Comparison of ENCODE assay signal across 36 cellular contexts in genomic region chr1:227996187-227996950, GRCh38. TPM values are rescaled to one million over a fixed set of nuclear protein-coding genes. Genes with fewer than 3 reads are reported as not detected.
DNase-seq lines count a peak whose midpoint lies in the region; ATAC-seq and TF ChIP-seq lines count a peak whose summit lies in the region.
"Had no signal": no experiment of that assay in that cellular context is flagged by ENCODE, and none has a peak within 500 bp of the region (broad histone marks: within the 10 kb centered on the region; RNA-seq: fewer than 3 reads in every experiment).

No MANE protein-coding gene starts in this region.

- no peak overlapping the region for H3K4me3 Mint-ChIP-seq in activated CD8-positive, alpha-beta T cell treated with anti-CD3 and anti-CD28 coated beads, Interleukin-2, amount 10 ng/mL, durations not matched to agents 7 days and 5 days
- H3K4me3 Mint-ChIP-seq in activated CD8-positive, alpha-beta T cell treated with anti-CD3 and anti-CD28 coated beads for 36 hours = no peak overlapping the region
- H3K4me3 Mint-ChIP-seq: activated naive CD8-positive, alpha-beta T cell treated with anti-CD3 and anti-CD28 coated beads, Interleukin-2, amount 10 ng/mL, durations not matched to agents 7 days and 5 days; CD4-positive, alpha-beta memory T cell; GM23338; HFFc6; neural crest cell; T-cell had no signal

- no peak for TF ChIP-seq CTCF in activated CD8-positive, alpha-beta T cell treated with anti-CD3 and anti-CD28 coated beads for 36 hours (IDR thresholded peaks at IDR 0.05)
- no peak for TF ChIP-seq CTCF in breast epithelium (IDR thresholded peaks at IDR 0.05)
- no peak for TF ChIP-seq CTCF in left lung (IDR thresholded peaks at IDR 0.05)
- TF ChIP-seq CTCF in smooth muscle cell (IDR thresholded peaks at IDR 0.05; ENCODE audit: borderline replicate concordance, insufficient read depth, poor library complexity, severe bottlenecking) = no peak
- no peak for TF ChIP-seq CTCF in stomach (IDR thresholded peaks at IDR 0.05)

- 27% methylated on average over 1 of the region's 1 CpG for WGBS in smooth muscle cell (ENCODE audit: low lambda C conversion rate)
- 2 to 19% (median 12%) methylated on average over 1 of the region's 1 CpG for WGBS in stomach, 5 donors

- POLR2A ChIA-PET in activated CD8-positive, alpha-beta T cell treated with anti-CD3 and anti-CD28 coated beads, Interleukin-2, amount 10 ng/mL, durations not matched to agents 7 days and 5 days (lab: Charles Lee) = interaction anchor here (0.6 kb wide), 1 partner anchor 26 kb away, joined by 3 read pairs; no protein-coding TSS in a partner anchor
- POLR2A ChIA-PET in activated CD8-positive, alpha-beta T cell treated with anti-CD3 and anti-CD28 coated beads for 36 hours (lab: Charles Lee) = no interaction called here

- no peak overlapping the region for H3K27ac Mint-ChIP-seq in activated CD8-positive, alpha-beta T cell treated with anti-CD3 and anti-CD28 coated beads, Interleukin-2, amount 10 ng/mL, durations not matched to agents 7 days and 5 days
- H3K27ac Mint-ChIP-seq in activated CD8-positive, alpha-beta T cell treated with anti-CD3 and anti-CD28 coated beads for 36 hours = no peak overlapping the region
- H3K27ac Mint-ChIP-seq: activated naive CD8-positive, alpha-beta T cell treated with anti-CD3 and anti-CD28 coated beads, Interleukin-2, amount 10 ng/mL, durations not matched to agents 7 days and 5 days; CD4-positive, alpha-beta memory T cell; GM23338; HFFc6; T-cell had no signal

- H3K27ac ChIP-seq in breast epithelium (no peak overlapping the region), left lung (no peak overlapping the region), smooth muscle cell (ENCODE audit: low read depth) (no peak overlapping the region), stomach (no peak overlapping the region)
- H3K27ac ChIP-seq: HL-60, KMS-11, Peyer's patch, SJSA1, testis, vagina had no signal

- no peaks in the 10 kb centered on the region for H3K4me1 ChIP-seq in breast epithelium
- H3K4me1 ChIP-seq in left lung = no peaks in the 10 kb centered on the region
- no peaks in the 10 kb centered on the region for H3K4me1 ChIP-seq in smooth muscle cell (ENCODE audit: low read depth)
- H3K4me1 ChIP-seq in stomach = no peaks in the 10 kb centered on the region
- H3K4me1 ChIP-seq: Peyer's patch, SJSA1, testis, vagina had no signal

- CTCF ChIA-PET in activated CD8-positive, alpha-beta T cell treated with anti-CD3 and anti-CD28 coated beads, Interleukin-2, amount 10 ng/mL, durations not matched to agents 7 days and 5 days (lab: Charles Lee) = no interaction called here
- CTCF ChIA-PET in activated CD8-positive, alpha-beta T cell treated with anti-CD3 and anti-CD28 coated beads for 36 hours (lab: Charles Lee) = interaction anchor here (0.6 to 1.9 kb wide), 4 partner anchors 8 to 134 kb away, joined by 3 to 5 read pairs (median 4); no protein-coding TSS in a partner anchor

- no peaks in the 10 kb centered on the region for H3K4me1 Mint-ChIP-seq in activated CD8-positive, alpha-beta T cell treated with anti-CD3 and anti-CD28 coated beads, Interleukin-2, amount 10 ng/mL, durations not matched to agents 7 days and 5 days (ENCODE audit: low read depth)
- H3K4me1 Mint-ChIP-seq in activated CD8-positive, alpha-beta T cell treated with anti-CD3 and anti-CD28 coated beads for 36 hours (ENCODE audit: low read depth) = no peaks in the 10 kb centered on the region
- H3K4me1 Mint-ChIP-seq: activated naive CD8-positive, alpha-beta T cell treated with anti-CD3 and anti-CD28 coated beads, Interleukin-2, amount 10 ng/mL, durations not matched to agents 7 days and 5 days; CD4-positive, alpha-beta memory T cell; GM23338; neural crest cell; T-cell had no signal

- H3K27me3 Mint-ChIP-seq in activated CD8-positive, alpha-beta T cell treated with anti-CD3 and anti-CD28 coated beads, Interleukin-2, amount 10 ng/mL, durations not matched to agents 7 days and 5 days (ENCODE audit: low read depth) = peaks cover 21% of the 10 kb centered on the region
- peaks cover 6% of the 10 kb centered on the region for H3K27me3 Mint-ChIP-seq in activated CD8-positive, alpha-beta T cell treated with anti-CD3 and anti-CD28 coated beads for 36 hours

- H3K4me3 ChIP-seq in breast epithelium (no peak overlapping the region), left lung (no peak overlapping the region), smooth muscle cell (no peak overlapping the region), stomach (no peak overlapping the region)
- H3K4me3 ChIP-seq: GM12878, GM23338, Peyer's patch, SJSA1, testis, vagina had no signal

- no peak overlapping the region for H3K9ac ChIP-seq in smooth muscle cell (ENCODE audit: low read depth)
- H3K9ac ChIP-seq: KMS-11 had no signal

- DNase-seq in activated CD8-positive, alpha-beta T cell treated with anti-CD3 and anti-CD28 coated beads, Interleukin-2, amount 10 ng/mL, durations not matched to agents 7 days and 5 days = peak; percentile 3
- DNase-seq in activated CD8-positive, alpha-beta T cell treated with anti-CD3 and anti-CD28 coated beads for 36 hours = no peak
- DNase-seq in breast epithelium (ENCODE audit: low spot score in 2 of 2) (peak; percentile 13 to 42), left lung (peak in 1 of 2 donors; percentile 71), smooth muscle cell (lab: John Stamatoyannopoulos, UW; ENCODE audit: unreplicated experiment) (no peak), stomach (no peak), NCI-H526 treated with DMSO at 0.1 percent for 48 hours (lab: John Stamatoyannopoulos, UW) (no peak)
- peak; percentile 3 for DNase-seq in stimulated activated CD8-positive, alpha-beta memory T cell treated with anti-CD3 and anti-CD28 coated beads, Interleukin-4, amount 100 ng/mL, for 48 hours
- DNase-seq: activated CD4-positive, alpha-beta T cell treated with anti-CD3 and anti-CD28 coated beads, Interleukin-2, amount 50 U/mL, for 4 hours; activated CD4-positive, CD25-positive, alpha-beta regulatory T cell; activated effector memory CD4-positive, alpha-beta T cell treated with Interleukin-2 at 50 U/mL for 16 hours; activated naive CD8-positive, alpha-beta T cell treated with anti-CD3 and anti-CD28 coated beads, Interleukin-2, amount 10 ng/mL, durations not matched to agents 7 days and 5 days; CD4-positive, alpha-beta memory T cell; cerebellar nuclear complex; HFFc6; kidney; NCI-H1694 treated with DMSO at 0.1 percent for 48 hours; NCI-H2171; NCI-H524; NK-92 treated with Interleukin-12 subunit alpha and Interleukin-12 subunit beta, amount 100 ng/mL, for 24 hours; Peyer's patch; stimulated activated CD4-positive, alpha-beta T cell treated with anti-CD3 and anti-CD28 coated beads, Interleukin-15, amount 100 ng/mL, for 24 hours; stimulated activated naive CD4-positive, alpha-beta T cell; T-cell; testis had no signal

- no peak for TF ChIP-seq POLR2A in breast epithelium (IDR thresholded peaks at IDR 0.05)
- no peak for TF ChIP-seq POLR2A in stomach (IDR thresholded peaks at IDR 0.05)

- H3F3A ChIP-seq in smooth muscle cell (ENCODE audit: low read depth) = no peaks in the 10 kb centered on the region

- H3K36me3 Mint-ChIP-seq in activated CD8-positive, alpha-beta T cell treated with anti-CD3 and anti-CD28 coated beads, Interleukin-2, amount 10 ng/mL, durations not matched to agents 7 days and 5 days (ENCODE audit: low read depth) = no peaks in the 10 kb centered on the region
- no peaks in the 10 kb centered on the region for H3K36me3 Mint-ChIP-seq in activated CD8-positive, alpha-beta T cell treated with anti-CD3 and anti-CD28 coated beads for 36 hours (ENCODE audit: low read depth)
- H3K36me3 Mint-ChIP-seq: activated naive CD8-positive, alpha-beta T cell treated with anti-CD3 and anti-CD28 coated beads, Interleukin-2, amount 10 ng/mL, durations not matched to agents 7 days and 5 days; T-cell had no signal

- H3K36me3 ChIP-seq in breast epithelium (no peaks in the 10 kb centered on the region), left lung (no peaks in the 10 kb centered on the region), smooth muscle cell (ENCODE audit: low read depth) (no peaks in the 10 kb centered on the region), stomach (no peaks in the 10 kb centered on the region)
- H3K36me3 ChIP-seq: Peyer's patch, SJSA1, vagina had no signal

- H3K27me3 ChIP-seq in breast epithelium = no peaks in the 10 kb centered on the region
- peaks cover 0 to 12% of the 10 kb centered on the region in 2 donors for H3K27me3 ChIP-seq in left lung
- peaks cover 14% of the 10 kb centered on the region for H3K27me3 ChIP-seq in smooth muscle cell (ENCODE audit: low read depth)
- H3K27me3 ChIP-seq in stomach = peaks cover 0 to 30% (median 0%) of the 10 kb centered on the region in 3 donors
- H3K27me3 ChIP-seq: Peyer's patch, SJSA1, testis, vagina had no signal

- H3K4me2 ChIP-seq in smooth muscle cell = no peak overlapping the region
- H3K4me2 ChIP-seq: GM23338, KMS-11 had no signal

- TF ChIP-seq EP300 in stomach (IDR thresholded peaks at IDR 0.05) = no peak

- intact Hi-C loops in activated CD8-positive, alpha-beta T cell treated with anti-CD3 and anti-CD28 coated beads for 36 hours (cut with micrococcal nuclease) = no loop called here
- intact Hi-C loops in breast epithelium (cut with DNase I; ENCODE audit: low total_unique reads) (no loop called here), left lung (cut with DNase I) (no loop called here), stomach (cut with DNase I; ENCODE audit: low total_unique reads) (no loop called here)

- H3K79me2 ChIP-seq in smooth muscle cell (ENCODE audit: low read depth) = no peaks in the 10 kb centered on the region

- ATAC-seq in activated CD8-positive, alpha-beta T cell treated with anti-CD3 and anti-CD28 coated beads, Interleukin-2, amount 10 ng/mL, durations not matched to agents 7 days and 5 days = no peak
- no peak for ATAC-seq in activated CD8-positive, alpha-beta T cell treated with anti-CD3 and anti-CD28 coated beads for 36 hours
- peak; percentile 86 for ATAC-seq in left lung
- ATAC-seq: GM12878, GM23338, T-cell had no signal

- no peak overlapping the region for H2AFZ ChIP-seq in smooth muscle cell (ENCODE audit: low read depth)
- H2AFZ ChIP-seq: GM23338 had no signal

- H3K9me3 ChIP-seq in breast epithelium (peaks cover 11 to 31% of the 10 kb centered on the region in 2 donors), left lung (peaks cover 0 to 13% of the 10 kb centered on the region in 2 donors), smooth muscle cell (replicated peaks; ENCODE audit: low read depth) (peaks cover 2% of the 10 kb centered on the region), stomach (peaks cover 0 to 43% (median 37%) of the 10 kb centered on the region in 4 donors)
- H3K9me3 ChIP-seq: testis had no signal

- H3K9me3 Mint-ChIP-seq in activated CD8-positive, alpha-beta T cell treated with anti-CD3 and anti-CD28 coated beads, Interleukin-2, amount 10 ng/mL, durations not matched to agents 7 days and 5 days (ENCODE audit: insufficient read depth) = peaks cover 10% of the 10 kb centered on the region
- H3K9me3 Mint-ChIP-seq in activated CD8-positive, alpha-beta T cell treated with anti-CD3 and anti-CD28 coated beads for 36 hours = peaks cover 19% of the 10 kb centered on the region

- no peaks in the 10 kb centered on the region for H4K20me1 ChIP-seq in smooth muscle cell (ENCODE audit: low read depth)

RNA-seq across cellular contexts. Expression of gene WNT3A, which starts 10.4 kb away (rescaled TPM):
- not detected for total RNA-seq in activated CD8-positive, alpha-beta T cell treated with anti-CD3 and anti-CD28 coated beads, Interleukin-2, amount 10 ng/mL, durations not matched to agents 7 days and 5 days
- not detected for total RNA-seq in activated CD8-positive, alpha-beta T cell treated with anti-CD3 and anti-CD28 coated beads for 36 hours
- total RNA-seq in breast epithelium = under 1 TPM in 1 of 3 donors, not detected in 2; 0.29 TPM
- total RNA-seq in left lung = 1 to 10 TPM in 1 of 2 donors, under 1 TPM in 1; 0.96 to 1.5 TPM
- total RNA-seq in smooth muscle cell = 0.13 TPM in 1 of 2 replicates, not detected in the other
- not detected in 2 replicates for polyA plus RNA-seq in smooth muscle cell
- total RNA-seq in stomach = not detected
- under 1 TPM in 2 of 3 donors, not detected in 1; 0.31 to 0.90 TPM for polyA plus RNA-seq in stomach
- total RNA-seq: A172; activated naive CD8-positive, alpha-beta T cell treated with anti-CD3 and anti-CD28 coated beads, Interleukin-2, amount 10 ng/mL, durations not matched to agents 7 days and 5 days; CD4-positive, alpha-beta memory T cell; dermis microvascular lymphatic vessel endothelial cell; fibroblast of lung; GM12878; HFFc6; kidney; lung microvascular endothelial cell; neural crest cell; Peyer's patch; SJSA1; vagina had no signal
- polyA plus RNA-seq: CD4-positive, alpha-beta memory T cell; fibroblast of lung had no signal

RNA-seq across cellular contexts. Expression of gene WNT9A, which starts 48.6 kb away (rescaled TPM):
- total RNA-seq in activated CD8-positive, alpha-beta T cell treated with anti-CD3 and anti-CD28 coated beads, Interleukin-2, amount 10 ng/mL, durations not matched to agents 7 days and 5 days = not detected
- not detected for total RNA-seq in activated CD8-positive, alpha-beta T cell treated with anti-CD3 and anti-CD28 coated beads for 36 hours
- total RNA-seq in breast epithelium (1 to 10 TPM; 1.1 to 2.5 (median 1.3) TPM), left lung (1 to 10 TPM; 4.6 to 8.5 TPM), smooth muscle cell (1.1 and 2.6 TPM in 2 replicates), stomach (10 to 100 TPM in 1 of 5 donors, 1 to 10 TPM in 4; 1.7 to 22.2 (median 4.3) TPM)
- polyA plus RNA-seq in smooth muscle cell (0.03 and 0.76 TPM in 2 replicates), stomach (1 to 10 TPM; 1.1 to 2.0 (median 1.1) TPM)
- total RNA-seq: GM12878 had no signal
- polyA plus RNA-seq: GM12878 had no signal

Comparison
In these comparisons a context has a peak if more than half of its experiments do, and no peak if none do; other contexts are left out.
1. DNase-seq: peak in activated CD8-positive, alpha-beta T cell treated with anti-CD3 and anti-CD28 coated beads, Interleukin-2, amount 10 ng/mL, durations not matched to agents 7 days and 5 days (single experiment), breast epithelium (2 of 2) and stimulated activated CD8-positive, alpha-beta memory T cell treated with anti-CD3 and anti-CD28 coated beads, Interleukin-4, amount 100 ng/mL, for 48 hours (single experiment); none in activated CD8-positive, alpha-beta T cell treated with anti-CD3 and anti-CD28 coated beads for 36 hours (single experiment), smooth muscle cell (single experiment), stomach (single experiment) and NCI-H526 treated with DMSO at 0.1 percent for 48 hours (single experiment).